ENCODE assay signal across 14 cellular contexts in genomic region chr9:73753171-73753570, GRCh38.
DNase-seq lines count a peak whose midpoint lies in the region; TF ChIP-seq lines count a peak whose summit lies in the region.
"Had no signal": no experiment of that assay in that cellular context is flagged by ENCODE, and none has a peak within 500 bp of the region (broad histone marks: within the 10 kb centered on the region; RNA-seq: fewer than 3 reads in every experiment).

No MANE protein-coding gene starts in this region.

- in situ Hi-C loops in astrocyte of the spinal cord (cut with HindIII; ENCODE audit: low sequenced_read_pairs), result no loop called here

- H3K4me3 ChIP-seq in astrocyte of the spinal cord (ENCODE audit: low read depth, low read length) (no peak overlapping the region), fibroblast of the aortic adventitia (ENCODE audit: low read depth, low read length) (no peak overlapping the region)
- H3K4me3 ChIP-seq: BLaER1, PC-9 had no signal

- intact Hi-C loops in cardiac septum (cut with DNase I), result no loop called here

- DNase-seq in NCI-H226, result peak; percentile 37
- peak; percentile 29 for DNase-seq in astrocyte of the spinal cord (ENCODE audit: low read depth, low spot score)
- peak; percentile 26 for DNase-seq in fibroblast of the aortic adventitia (ENCODE audit: low read depth)
- DNase-seq in stromal cell of bone marrow (ENCODE audit: low read depth), result peak; percentile 3
- DNase-seq in GF-D8 (lab: John Stamatoyannopoulos, UW), result no peak
- no peak for DNase-seq in cardiac septum (ENCODE audit: low spot score)
- no peak for DNase-seq in NCI-H82 (lab: John Stamatoyannopoulos, UW)
- DNase-seq: CD8-positive, alpha-beta memory T cell; EL; H9; NCI-H146; NCI-H69; PC-9 had no signal

- TF ChIP-seq CTCF in astrocyte of the spinal cord (IDR thresholded peaks at IDR 0.05; ENCODE audit: low read depth, low read length), result no peak
- TF ChIP-seq CTCF in fibroblast of the aortic adventitia (IDR thresholded peaks at IDR 0.05; ENCODE audit: insufficient read depth, low read length), result no peak

Comparison
In these comparisons a context has a peak if more than half of its experiments do, and no peak if none do; other contexts are left out.
1. DNase-seq: peak in NCI-H226 (single experiment), astrocyte of the spinal cord (single experiment), fibroblast of the aortic adventitia (single experiment) and stromal cell of bone marrow (single experiment); none in GF-D8 (single experiment), cardiac septum (single experiment) and NCI-H82 (single experiment).